Comparison of ENCODE assay signal across 2 cellular contexts in the genomic region with DNA sequence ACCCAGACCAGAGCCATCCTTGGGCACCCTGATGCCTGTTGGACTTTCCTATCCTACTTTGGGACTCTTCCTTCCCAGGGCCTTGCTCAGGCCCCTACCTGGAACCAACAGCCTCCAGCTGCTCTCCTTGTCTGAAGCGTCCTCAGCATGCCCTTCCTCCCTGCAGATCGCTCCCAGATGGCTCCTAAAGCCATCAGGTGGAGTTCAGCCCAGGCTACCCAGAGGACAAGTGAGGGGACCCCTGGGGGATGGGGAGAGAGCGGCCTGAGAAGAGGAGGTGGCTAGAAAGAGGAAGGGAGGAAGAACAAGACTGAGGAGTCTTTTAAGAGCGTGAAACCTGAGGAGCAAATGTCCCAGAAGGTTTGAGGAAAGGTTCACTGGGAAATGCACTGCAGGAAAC.
TF ChIP-seq lines count a peak whose summit lies in the region.

No MANE protein-coding gene starts in this region.

TF ChIP-seq in IMR-90, 13 proteins besides CTCF, POLR2A, EP300 and RAD21:
- TF ChIP-seq FOS (IDR thresholded peaks at IDR 0.05; ENCODE audit: low read depth, low read length), result no peak
- TF ChIP-seq, protein P1, sequence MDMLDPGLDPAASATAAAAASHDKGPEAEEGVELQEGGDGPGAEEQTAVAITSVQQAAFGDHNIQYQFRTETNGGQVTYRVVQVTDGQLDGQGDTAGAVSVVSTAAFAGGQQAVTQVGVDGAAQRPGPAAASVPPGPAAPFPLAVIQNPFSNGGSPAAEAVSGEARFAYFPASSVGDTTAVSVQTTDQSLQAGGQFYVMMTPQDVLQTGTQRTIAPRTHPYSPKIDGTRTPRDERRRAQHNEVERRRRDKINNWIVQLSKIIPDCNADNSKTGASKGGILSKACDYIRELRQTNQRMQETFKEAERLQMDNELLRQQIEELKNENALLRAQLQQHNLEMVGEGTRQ (IDR thresholded peaks at IDR 0.05; ENCODE audit: low read depth, low read length), result no peak
- no peak for TF ChIP-seq SMC3 (IDR thresholded peaks at IDR 0.05; ENCODE audit: low read depth, low read length)
- no peak for TF ChIP-seq CEBPB (IDR thresholded peaks at IDR 0.05; ENCODE audit: low read depth, low read length)
- no peak for TF ChIP-seq RFX5 (IDR thresholded peaks at IDR 0.05; ENCODE audit: low read depth, low read length)
- TF ChIP-seq RCOR1 (IDR thresholded peaks at IDR 0.05; ENCODE audit: insufficient replicate concordance, low read length), result no peak
- TF ChIP-seq MAZ (IDR thresholded peaks at IDR 0.05; ENCODE audit: borderline replicate concordance, low read depth, low read length), result no peak
- TF ChIP-seq, protein P2, sequence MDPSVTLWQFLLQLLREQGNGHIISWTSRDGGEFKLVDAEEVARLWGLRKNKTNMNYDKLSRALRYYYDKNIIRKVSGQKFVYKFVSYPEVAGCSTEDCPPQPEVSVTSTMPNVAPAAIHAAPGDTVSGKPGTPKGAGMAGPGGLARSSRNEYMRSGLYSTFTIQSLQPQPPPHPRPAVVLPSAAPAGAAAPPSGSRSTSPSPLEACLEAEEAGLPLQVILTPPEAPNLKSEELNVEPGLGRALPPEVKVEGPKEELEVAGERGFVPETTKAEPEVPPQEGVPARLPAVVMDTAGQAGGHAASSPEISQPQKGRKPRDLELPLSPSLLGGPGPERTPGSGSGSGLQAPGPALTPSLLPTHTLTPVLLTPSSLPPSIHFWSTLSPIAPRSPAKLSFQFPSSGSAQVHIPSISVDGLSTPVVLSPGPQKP (IDR thresholded peaks at IDR 0.05; ENCODE audit: borderline replicate concordance, low read depth, low read length), result no peak
- no peak for TF ChIP-seq NFE2L2 (IDR thresholded peaks at IDR 0.05; ENCODE audit: low read depth, low read length)
- TF ChIP-seq BHLHE40 (IDR thresholded peaks at IDR 0.05; ENCODE audit: low read depth, low read length), result no peak
- TF ChIP-seq MXI1 (IDR thresholded peaks at IDR 0.05; ENCODE audit: borderline replicate concordance, low read depth, low read length), result no peak
- TF ChIP-seq MAFK (IDR thresholded peaks at IDR 0.05; ENCODE audit: low read depth, low read length), result no peak
- no peak for TF ChIP-seq CHD1 (IDR thresholded peaks at IDR 0.05; ENCODE audit: low read depth, low read length)
TF ChIP-seq in IMR-90: peak in this region for 0.

TF ChIP-seq in H1, 55 proteins besides CTCF, POLR2A, EP300 and RAD21:
- TF ChIP-seq MAFK (IDR thresholded peaks at IDR 0.05; ENCODE audit: low read depth, low read length) (no peak), YY1 (IDR thresholded peaks at IDR 0.05; ENCODE audit: low read depth, low read length) (no peak), CHD1 (IDR thresholded peaks at IDR 0.05; ENCODE audit: low read depth, low read length) (no peak), CTBP2 (IDR thresholded peaks at IDR 0.05; ENCODE audit: borderline replicate concordance, insufficient read depth, insufficient read length, low read length) (no peak), EZH2 (IDR thresholded peaks at IDR 0.05; ENCODE audit: low read depth, low read length, severe bottlenecking) (no peak), SRF (IDR thresholded peaks at IDR 0.05; ENCODE audit: low read depth, low read length) (no peak), CHD2 (IDR thresholded peaks at IDR 0.05; ENCODE audit: low read length) (no peak), TCF12 (IDR thresholded peaks at IDR 0.05; ENCODE audit: low read depth, low read length) (no peak)
- TF ChIP-seq, protein P3, sequence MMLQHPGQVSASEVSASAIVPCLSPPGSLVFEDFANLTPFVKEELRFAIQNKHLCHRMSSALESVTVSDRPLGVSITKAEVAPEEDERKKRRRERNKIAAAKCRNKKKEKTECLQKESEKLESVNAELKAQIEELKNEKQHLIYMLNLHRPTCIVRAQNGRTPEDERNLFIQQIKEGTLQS (IDR thresholded peaks at IDR 0.05; ENCODE audit: insufficient read depth, low read depth, low read length), result no peak
